Comparison of ENCODE assay signal across 1 cellular context in the genomic region with DNA sequence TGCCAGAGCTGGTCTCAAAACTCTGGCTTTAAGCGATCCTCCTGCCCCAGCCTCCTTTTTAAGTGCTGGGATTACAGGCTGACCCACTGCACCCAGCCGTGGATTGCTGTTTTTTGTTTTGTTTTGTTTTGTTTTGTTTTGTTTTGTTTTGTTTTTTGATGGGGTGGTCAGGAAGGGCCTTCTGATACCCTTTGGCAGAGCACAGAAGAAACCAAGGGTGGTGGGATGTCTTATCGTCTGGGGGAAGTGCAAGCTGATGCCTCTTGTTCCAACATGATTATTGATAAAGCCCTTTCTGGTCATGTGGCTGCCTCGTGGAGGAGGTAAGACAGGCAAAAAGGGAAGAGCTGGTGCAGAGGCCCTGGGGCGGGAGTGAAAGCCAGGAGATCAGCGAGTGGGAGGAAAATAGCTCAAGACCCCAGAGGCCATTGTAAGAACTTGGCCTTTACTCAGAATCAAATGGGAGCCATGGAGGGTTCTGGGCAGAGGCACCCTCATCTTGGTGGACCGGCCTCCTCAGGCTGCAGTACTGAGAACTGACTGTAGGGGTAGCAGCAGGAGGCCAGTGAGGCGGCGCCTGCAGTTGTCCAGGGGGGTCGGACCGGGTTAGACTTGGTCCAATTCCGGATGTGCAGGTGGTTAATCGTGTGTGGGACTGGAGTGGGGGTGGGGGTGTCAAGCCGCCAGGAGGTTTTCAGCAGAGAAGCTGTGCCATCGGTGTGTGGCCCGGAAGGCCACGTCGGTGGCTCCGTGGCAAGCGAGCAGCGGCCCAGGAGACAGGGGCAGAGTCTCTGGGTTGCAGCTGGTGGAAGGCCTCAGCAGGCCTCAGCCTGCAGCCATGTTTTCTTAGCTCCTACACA.
TF ChIP-seq lines count a peak whose summit lies in the region.

No MANE protein-coding gene starts in this region.

TF ChIP-seq in SK-N-SH, 30 proteins besides CTCF, POLR2A, EP300 and RAD21 (continued from another document):
- TF ChIP-seq ZBTB33 (IDR thresholded peaks at IDR 0.05; ENCODE audit: borderline replicate concordance, low read depth): no peak
TF ChIP-seq in SK-N-SH: peak in this region for 0.
